ENCODE assay signal across 8 cellular contexts in the genomic region with DNA sequence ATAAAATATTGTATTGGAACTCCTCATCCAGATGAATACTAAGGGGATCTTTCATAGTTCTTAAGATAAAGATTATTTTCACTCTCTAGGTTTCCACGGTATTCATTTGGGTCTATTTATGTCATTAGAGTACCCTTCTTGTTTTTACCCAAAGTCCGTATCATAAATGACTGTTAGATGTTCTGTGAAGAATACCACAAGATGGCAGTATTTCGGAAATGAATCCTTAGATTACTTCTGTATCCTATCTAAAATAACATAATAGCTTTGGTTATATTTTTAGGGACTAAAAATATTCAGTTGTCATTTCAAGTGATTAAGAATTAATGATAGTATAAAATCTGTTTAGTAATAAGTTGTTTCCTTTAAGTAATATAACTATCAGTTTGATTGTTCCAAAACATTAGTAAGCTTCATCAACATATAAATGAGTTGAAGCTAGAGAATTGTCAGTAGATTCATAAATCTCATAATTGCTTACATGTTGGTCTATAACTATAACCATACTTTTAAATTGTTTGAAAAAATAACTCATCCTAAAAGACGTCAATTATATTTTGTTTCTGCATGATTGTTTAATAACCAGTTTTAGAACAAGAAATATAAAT.
DNase-seq lines count a peak whose midpoint lies in the region; ATAC-seq and TF ChIP-seq lines count a peak whose summit lies in the region.

No MANE protein-coding gene starts in this region.

- H3K4me1 ChIP-seq in adipocyte (ENCODE audit: control insufficient read depth, insufficient read depth, low read length) = peaks cover 10% of the 10 kb centered on the region

- H3K36me3 ChIP-seq in adipocyte (ENCODE audit: control insufficient read depth, insufficient read depth, low read length, severe bottlenecking) (no peaks in the 10 kb centered on the region), kidney epithelial cell (ENCODE audit: control insufficient read depth, insufficient read depth, low read length) (no peaks in the 10 kb centered on the region)

- intact Hi-C loops in head of caudate nucleus (cut with DNase I) = no loop called here

- peak; percentile 33 for TF ChIP-seq CTCF in kidney epithelial cell (IDR thresholded peaks at IDR 0.05; ENCODE audit: insufficient read depth, low read length, poor library complexity, severe bottlenecking)

- no peak overlapping the region for H3K4me3 Mint-ChIP-seq in T-helper 17 cell

- DNase-seq in G401 (ENCODE audit: low spot score) (peak; percentile 76), HCEC 1CT (peak; percentile 15), NCI-H1694 (lab: John Stamatoyannopoulos, UW) (peak; percentile 60), adipocyte (ENCODE audit: low read depth) (peak; percentile 83), kidney epithelial cell (ENCODE audit: low read depth) (no peak), head of caudate nucleus (no peak), T-helper 17 cell (no peak)
- no peak for DNase-seq in stimulated activated CD4-positive, alpha-beta T cell treated with anti-CD3 and anti-CD28 coated beads, Interleukin-4, amount 100 ng/mL, for 1 hour

- no peaks in the 10 kb centered on the region for H3K27me3 Mint-ChIP-seq in T-helper 17 cell

- H3K4me3 ChIP-seq in adipocyte (ENCODE audit: low read length) (no peak overlapping the region), kidney epithelial cell (ENCODE audit: low read depth, low read length) (no peak overlapping the region)

- in situ Hi-C loops in G401 (cut with HindIII; ENCODE audit: low sequenced_read_pairs) = no loop called here

- H3K27me3 ChIP-seq in adipocyte (replicated peaks; ENCODE audit: control insufficient read depth, insufficient read depth, low read length) (no peaks in the 10 kb centered on the region), kidney epithelial cell (ENCODE audit: control insufficient read depth, insufficient read depth, low read length) (no peaks in the 10 kb centered on the region)

- no peaks in the 10 kb centered on the region for H3K4me1 Mint-ChIP-seq in T-helper 17 cell

- ATAC-seq in T-helper 17 cell = no peak

- H3K9me3 ChIP-seq in adipocyte (ENCODE audit: control insufficient read depth, low read length) (no peaks in the 10 kb centered on the region), T-helper 17 cell (ENCODE audit: control insufficient read depth, low read length, poor library complexity, severe bottlenecking) (no peaks in the 10 kb centered on the region)

- no peaks in the 10 kb centered on the region for H3K36me3 Mint-ChIP-seq in T-helper 17 cell (ENCODE audit: low read depth)

- no peak overlapping the region for H3K9ac ChIP-seq in adipocyte (ENCODE audit: low read length)

- H3K27ac Mint-ChIP-seq in T-helper 17 cell = no peak overlapping the region

Comparison
In these comparisons a context has a peak if more than half of its experiments do, and no peak if none do; other contexts are left out.
1. DNase-seq: peak in G401 (single experiment), HCEC 1CT (single experiment), NCI-H1694 (single experiment) and adipocyte (single experiment); none in kidney epithelial cell (single experiment), head of caudate nucleus (0 of 42), T-helper 17 cell (0 of 3) and stimulated activated CD4-positive, alpha-beta T cell treated with anti-CD3 and anti-CD28 coated beads, Interleukin-4, amount 100 ng/mL, for 1 hour (single experiment).